9 cellular contexts compared by ENCODE assay signal in genomic region chr1:10495475-10495817, GRCh38. TPM values are rescaled to one million over a fixed set of nuclear protein-coding genes. Genes with fewer than 3 reads are reported as not detected.
DNase-seq lines count a peak whose midpoint lies in the region; FAIRE-seq and TF ChIP-seq lines count a peak whose summit lies in the region.
"Had no signal": no experiment of that assay in that cellular context is flagged by ENCODE, and none has a peak within 500 bp of the region (broad histone marks: within the 10 kb centered on the region; RNA-seq: fewer than 3 reads in every experiment).

No MANE protein-coding gene starts in this region.

- in situ Hi-C loops in GM13976 (cut with MboI; ENCODE audit: low sequenced_read_pairs, unreplicated experiment), result no loop called here

- FAIRE-seq in bronchial epithelial cell (lab: Jason Lieb, UNC), result no peak

- H3K9me3 ChIP-seq in A673 (ENCODE audit: low read depth, low read length, poor library complexity, severe bottlenecking) (no peaks in the 10 kb centered on the region), KOPT-K1 (ENCODE audit: insufficient read depth, low read length, poor library complexity, severe bottlenecking) (no peaks in the 10 kb centered on the region)

- CTCF ChIA-PET in A673 (lab: Charles Lee), result interaction anchor here (0.8 to 2.9 kb wide), 4 partner anchors 12 to 447 kb away, joined by 3 to 24 read pairs (median 4); partner anchors contain the start of gene CENPS

- peaks cover 13% of the 10 kb centered on the region for H3K4me1 ChIP-seq in A673 (ENCODE audit: insufficient read depth, low read length, poor library complexity, severe bottlenecking)

- peak overlapping the region; percentile 62 to 65 (median 63) for H3K4me3 Mint-ChIP-seq in nephron

- H3K27me3 ChIP-seq in A673 (replicated peaks; ENCODE audit: insufficient read depth, low read depth, low read length, poor library complexity), result no peaks in the 10 kb centered on the region
- no peaks in the 10 kb centered on the region for H3K27me3 ChIP-seq in bronchial epithelial cell (ENCODE audit: control insufficient read depth, insufficient read depth, low read length)

- intact Hi-C loops in A673 (cut with micrococcal nuclease; ENCODE audit: unreplicated experiment), result loop anchor here (2.0 kb wide), 1 partner anchor 119 kb away; no protein-coding TSS in a partner anchor

- DNase-seq in A673 (ENCODE audit: low spot score), result no peak
- DNase-seq in bronchial epithelial cell (ENCODE audit: low read depth), result no peak
- DNase-seq in NCI-H774 (lab: John Stamatoyannopoulos, UW), result no peak
- DNase-seq in cortex of kidney (lab: John Stamatoyannopoulos, UW), result no peak
- DNase-seq in kidney glomerular epithelial cell (lab: John Stamatoyannopoulos, UW), result no peak
- no peak for DNase-seq in GM13976 (ENCODE audit: low spot score)
- DNase-seq: NCI-H1436 had no signal

- H3K9me3 Mint-ChIP-seq in nephron, result no peaks in the 10 kb centered on the region

- H3K27ac ChIP-seq in A673 (ENCODE audit: low read depth, low read length, poor library complexity, severe bottlenecking) (peak overlapping the region; percentile 6), KOPT-K1 (ENCODE audit: low read depth, low read length, poor library complexity, severe bottlenecking) (peak overlapping the region; percentile 56)

- peak overlapping the region; percentile 81 to 94 (median 88) for H3K27ac Mint-ChIP-seq in nephron

- peaks cover 4% of the 10 kb centered on the region for H3K27me3 Mint-ChIP-seq in nephron (ENCODE audit: low read depth)

- no TSS peak for BruUV-seq in A673 (replicated peaks; lab: Mats Ljungman, UMichigan)

- H3K36me3 ChIP-seq in A673 (ENCODE audit: insufficient read depth, low read length, poor library complexity, severe bottlenecking) (no peaks in the 10 kb centered on the region), KOPT-K1 (ENCODE audit: insufficient read depth, low read length) (no peaks in the 10 kb centered on the region), bronchial epithelial cell (ENCODE audit: control insufficient read depth, insufficient read depth, low read length) (peaks cover 2% of the 10 kb centered on the region)

- H3K4me1 Mint-ChIP-seq in nephron, result peaks cover 9% of the 10 kb centered on the region

- H3K4me3 ChIP-seq in A673 (ENCODE audit: low read depth, low read length, poor library complexity, severe bottlenecking) (no peak overlapping the region), bronchial epithelial cell (ENCODE audit: low read depth, low read length) (peak overlapping the region; percentile 9)

- H3K36me3 Mint-ChIP-seq in nephron (ENCODE audit: low read depth), result peaks cover 5% of the 10 kb centered on the region

- TF ChIP-seq CTCF in A673 (conservative IDR thresholded peaks at IDR 0.05; ENCODE audit: low read depth, low read length) (no peak), bronchial epithelial cell (IDR thresholded peaks at IDR 0.05; ENCODE audit: insufficient read depth, low read length, severe bottlenecking) (no peak), nephron (IDR thresholded peaks at IDR 0.05; ENCODE audit: unreplicated experiment in 3 of 3) (no peak), GM13976 (IDR thresholded peaks at IDR 0.05; ENCODE audit: borderline replicate concordance, control extremely low read depth, extremely low read depth, insufficient read depth, missing control alignments) (no peak)

- POLR2A ChIA-PET in A673 (lab: Charles Lee; ENCODE audit: low non-redundant PET), result no interaction called here

RNA-seq across cellular contexts. Expression of gene PEX14, which starts 20.7 kb away (rescaled TPM):
- total RNA-seq in A673 (2021) (26.8 and 29.3 TPM in 2 replicates), bronchial epithelial cell (8.7 and 14.2 TPM in 2 replicates)

RNA-seq across cellular contexts. Expression of gene DFFA, which starts 23.1 kb away (rescaled TPM):
- 49.1 and 49.7 TPM in 2 replicates for total RNA-seq in A673 (2021)
- 46.7 and 55.5 TPM in 2 replicates for total RNA-seq in bronchial epithelial cell

RNA-seq across cellular contexts. Expression of gene CORT, which starts 45.6 kb away (rescaled TPM):
- total RNA-seq in A673 (2021) (1.4 and 2.0 TPM in 2 replicates), bronchial epithelial cell (0.26 TPM in 2 replicates)
